9 cellular contexts compared by ENCODE assay signal in the genomic region with DNA sequence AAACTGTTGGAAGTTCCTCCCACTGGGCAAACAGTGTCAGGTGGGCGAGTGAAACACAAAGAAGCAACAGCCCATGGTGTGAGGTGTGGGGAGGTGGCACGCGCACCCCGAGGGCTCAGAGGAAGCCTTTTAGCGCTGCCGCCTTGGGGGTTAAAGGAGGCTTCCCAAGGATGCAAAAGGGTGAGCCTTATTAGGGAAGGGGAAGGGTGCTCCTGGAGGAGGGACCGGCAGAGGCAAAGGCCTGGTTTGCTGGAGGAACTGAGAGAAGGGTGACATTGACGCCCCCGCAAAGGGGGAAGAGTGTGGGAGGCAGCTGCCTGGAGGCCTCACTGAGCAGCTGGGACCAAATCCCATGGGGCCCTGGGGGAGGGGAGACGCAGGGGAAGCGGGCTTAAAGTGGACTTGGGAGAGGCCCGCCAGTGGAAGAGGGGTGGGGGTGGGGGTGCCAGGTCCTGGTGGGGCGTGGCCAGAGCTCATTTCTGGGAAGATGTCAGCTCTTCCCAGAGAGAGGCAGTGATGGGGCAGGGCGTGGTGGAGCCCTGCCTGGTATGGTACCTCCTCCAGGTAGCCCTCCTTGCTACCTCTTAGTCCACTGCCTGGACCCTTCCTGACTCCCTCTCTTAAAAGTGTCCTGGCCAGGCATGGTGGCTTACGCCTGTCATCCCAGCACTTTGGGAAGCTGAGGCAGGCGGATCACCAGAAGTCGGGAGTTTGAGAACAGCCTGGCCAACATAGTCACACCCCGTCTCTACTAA.
DNase-seq lines count a peak whose midpoint lies in the region; ATAC-seq lines count a peak whose summit lies in the region.
"Had no signal": no experiment of that assay in that cellular context is flagged by ENCODE, and none has a peak within 500 bp of the region (broad histone marks: within the 10 kb centered on the region; RNA-seq: fewer than 3 reads in every experiment).

No MANE protein-coding gene starts in this region.

- H3K4me3 Mint-ChIP-seq in activated naive CD8-positive, alpha-beta T cell treated with anti-CD3 and anti-CD28 coated beads, Interleukin-2, amount 50 U/mL, for 24 hours = no peak overlapping the region

- H3K27ac Mint-ChIP-seq in activated naive CD8-positive, alpha-beta T cell treated with anti-CD3 and anti-CD28 coated beads, Interleukin-2, amount 50 U/mL, for 24 hours = peak overlapping the region; percentile 22

- no peaks in the 10 kb centered on the region for H3K27me3 Mint-ChIP-seq in activated naive CD8-positive, alpha-beta T cell treated with anti-CD3 and anti-CD28 coated beads, Interleukin-2, amount 50 U/mL, for 24 hours

- peaks cover 18% of the 10 kb centered on the region for H3K4me1 Mint-ChIP-seq in activated naive CD8-positive, alpha-beta T cell treated with anti-CD3 and anti-CD28 coated beads, Interleukin-2, amount 50 U/mL, for 24 hours

- DNase-seq in SIG-M5 treated with dmso at 0.1 percent for 504 hours (lab: John Stamatoyannopoulos, UW; ENCODE audit: unreplicated experiment) = peak; percentile 42
- no peak for DNase-seq in SIG-M5 (lab: John Stamatoyannopoulos, UW)
- DNase-seq in NCI-H1092 (lab: John Stamatoyannopoulos, UW) = peak; percentile 28
- DNase-seq in activated naive CD8-positive, alpha-beta T cell treated with anti-CD3 and anti-CD28 coated beads, Interleukin-2, amount 50 U/mL, for 24 hours = no peak
- peak; percentile 53 for DNase-seq in putamen (ENCODE audit: low spot score)
- no peak for DNase-seq in NCI-H128 (lab: John Stamatoyannopoulos, UW; ENCODE audit: unreplicated experiment)
- DNase-seq in NCI-H2227 treated with DMSO at 0.1 percent for 48 hours (lab: John Stamatoyannopoulos, UW) = no peak
- DNase-seq in kidney glomerular epithelial cell (lab: John Stamatoyannopoulos, UW) = no peak
- DNase-seq: NCI-H187 treated with DMSO at 0.1 percent for 48 hours had no signal

- H3K36me3 Mint-ChIP-seq in activated naive CD8-positive, alpha-beta T cell treated with anti-CD3 and anti-CD28 coated beads, Interleukin-2, amount 50 U/mL, for 24 hours (ENCODE audit: low read depth) = peaks cover 4% of the 10 kb centered on the region

- no peaks in the 10 kb centered on the region for H3K9me3 Mint-ChIP-seq in activated naive CD8-positive, alpha-beta T cell treated with anti-CD3 and anti-CD28 coated beads, Interleukin-2, amount 50 U/mL, for 24 hours

- ATAC-seq in activated naive CD8-positive, alpha-beta T cell treated with anti-CD3 and anti-CD28 coated beads, Interleukin-2, amount 50 U/mL, for 24 hours = no peak

Comparison
In these comparisons a context has a peak if more than half of its experiments do, and no peak if none do; other contexts are left out.
1. DNase-seq: peak in SIG-M5 treated with dmso at 0.1 percent for 504 hours (single experiment), NCI-H1092 (single experiment) and putamen (single experiment); none in SIG-M5 (single experiment), activated naive CD8-positive, alpha-beta T cell treated with anti-CD3 and anti-CD28 coated beads, Interleukin-2, amount 50 U/mL, for 24 hours (single experiment), NCI-H128 (single experiment), NCI-H2227 treated with DMSO at 0.1 percent for 48 hours (single experiment) and kidney glomerular epithelial cell (single experiment).